Comparison of ENCODE assay signal across 1 cellular context in the genomic region with DNA sequence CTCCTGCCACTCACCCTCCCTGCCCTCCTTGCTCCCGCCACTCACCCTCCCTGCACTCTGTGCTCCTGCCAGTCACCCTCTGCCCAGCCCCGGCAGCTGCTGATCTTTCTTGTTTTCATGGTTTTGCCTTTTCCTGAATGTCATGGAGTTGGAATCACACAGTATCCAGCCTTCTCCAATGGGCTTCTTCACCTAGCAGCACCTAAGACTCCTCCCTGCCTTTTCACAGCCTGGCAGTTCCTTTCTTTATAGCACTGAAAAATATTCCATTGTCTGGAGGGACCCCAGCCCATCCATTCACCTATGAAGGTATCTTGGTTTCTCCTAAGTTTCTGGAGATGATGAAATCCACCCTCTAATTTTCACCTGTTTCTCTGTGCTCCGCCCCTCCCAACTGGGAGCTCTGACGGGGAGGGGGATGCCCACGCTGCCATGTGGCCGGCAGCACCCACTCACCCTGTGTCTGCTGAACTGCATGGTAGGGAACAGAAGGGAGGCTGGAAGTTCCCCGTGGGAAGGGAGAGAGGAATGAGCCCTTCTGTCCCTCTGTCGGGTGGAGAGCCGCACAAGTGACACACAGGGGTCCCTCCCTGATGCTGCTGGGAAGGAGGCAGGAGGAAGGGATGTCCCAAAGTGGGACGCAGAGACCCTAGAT.
A peak's percentile ranks its signal among the peaks of the same experiment; 100 is the strongest.
TF ChIP-seq lines count a peak whose summit lies in the region.

No MANE protein-coding gene starts in this region.

TF ChIP-seq in HepG2, 621 proteins besides CTCF, POLR2A, EP300 and RAD21:
- TF ChIP-seq, protein P1, sequence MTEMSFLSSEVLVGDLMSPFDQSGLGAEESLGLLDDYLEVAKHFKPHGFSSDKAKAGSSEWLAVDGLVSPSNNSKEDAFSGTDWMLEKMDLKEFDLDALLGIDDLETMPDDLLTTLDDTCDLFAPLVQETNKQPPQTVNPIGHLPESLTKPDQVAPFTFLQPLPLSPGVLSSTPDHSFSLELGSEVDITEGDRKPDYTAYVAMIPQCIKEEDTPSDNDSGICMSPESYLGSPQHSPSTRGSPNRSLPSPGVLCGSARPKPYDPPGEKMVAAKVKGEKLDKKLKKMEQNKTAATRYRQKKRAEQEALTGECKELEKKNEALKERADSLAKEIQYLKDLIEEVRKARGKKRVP (CRISPR knock-in tag; IDR thresholded peaks at IDR 0.05) = 0 out of 4 replicates have a peak, but pooled peaks of 1 of the 2 experiments have one; percentile 16
